32 cellular contexts compared by ENCODE assay signal in genomic region chr20:51893723-51894122, GRCh38.
"Had no signal": no experiment of that assay in that cellular context is flagged by ENCODE, and none has a peak within 500 bp of the region (broad histone marks: within the 10 kb centered on the region; RNA-seq: fewer than 3 reads in every experiment).

No MANE protein-coding gene starts in this region.

- H3K27me3 ChIP-seq: ascending aorta, breast epithelium, cardiac muscle cell, colonic mucosa, esophagus squamous epithelium, gastroesophageal sphincter had no signal

- H3K36me3 Mint-ChIP-seq: activated naive CD4-positive, alpha-beta T cell treated with anti-CD3 and anti-CD28 coated beads, Interleukin-2, amount 10 ng/mL, durations not matched to agents 7 days and 5 days; activated naive CD4-positive, alpha-beta T cell treated with anti-CD3 and anti-CD28 coated beads, Interleukin-2, amount 50 U/mL, for 72 hours; activated naive CD8-positive, alpha-beta T cell treated with anti-CD3 and anti-CD28 coated beads, Interleukin-2, amount 10 ng/mL, durations not matched to agents 7 days and 5 days; brain; WTC11 had no signal

- H3K27ac ChIP-seq: ascending aorta, breast epithelium, cardiac muscle cell, colonic mucosa, epithelial cell of prostate, esophagus squamous epithelium, gastroesophageal sphincter, heart right ventricle had no signal

- H3K9me3 Mint-ChIP-seq: activated CD4-positive, alpha-beta memory T cell treated with anti-CD3 and anti-CD28 coated beads, Interleukin-2, amount 10 ng/mL, durations not matched to agents 7 days and 5 days; activated CD4-positive, alpha-beta T cell treated with anti-CD3 and anti-CD28 coated beads, Interleukin-2, amount 10 ng/mL, durations not matched to agents 7 days and 5 days; activated naive CD4-positive, alpha-beta T cell treated with anti-CD3 and anti-CD28 coated beads, Interleukin-2, amount 10 ng/mL, durations not matched to agents 7 days and 5 days; activated naive CD4-positive, alpha-beta T cell treated with anti-CD3 and anti-CD28 coated beads, Interleukin-2, amount 50 U/mL, for 72 hours; activated naive CD8-positive, alpha-beta T cell treated with anti-CD3 and anti-CD28 coated beads, Interleukin-2, amount 10 ng/mL, durations not matched to agents 7 days and 5 days; activated T-cell treated with anti-CD3 and anti-CD28 coated beads, Interleukin-2, amount 50 U/mL, for 24 hours; activated T-cell treated with anti-CD3 and anti-CD28 coated beads, Interleukin-2, amount 50 U/mL, for 72 hours; brain; T-helper 2 cell treated with Interferon-gamma antibody and Interleukin-4, amounts not matched to agents 5 μg/mL and 100 μg/mL, for 36 hours; WTC11 had no signal

- H3K4me3 Mint-ChIP-seq: activated CD4-positive, alpha-beta memory T cell treated with anti-CD3 and anti-CD28 coated beads, Interleukin-2, amount 10 ng/mL, durations not matched to agents 7 days and 5 days; activated CD4-positive, alpha-beta T cell treated with anti-CD3 and anti-CD28 coated beads, Interleukin-2, amount 10 ng/mL, durations not matched to agents 7 days and 5 days; activated naive CD4-positive, alpha-beta T cell treated with anti-CD3 and anti-CD28 coated beads, Interleukin-2, amount 10 ng/mL, durations not matched to agents 7 days and 5 days; activated naive CD8-positive, alpha-beta T cell treated with anti-CD3 and anti-CD28 coated beads, Interleukin-2, amount 10 ng/mL, durations not matched to agents 7 days and 5 days; activated T-cell treated with anti-CD3 and anti-CD28 coated beads, Interleukin-2, amount 50 U/mL, for 24 hours; activated T-cell treated with anti-CD3 and anti-CD28 coated beads, Interleukin-2, amount 50 U/mL, for 72 hours; brain; T-helper 17 cell; T-helper 2 cell treated with Interferon-gamma antibody and Interleukin-4, amounts not matched to agents 5 μg/mL and 100 μg/mL, for 36 hours; WTC11 had no signal

- H3K4me1 ChIP-seq: ascending aorta, breast epithelium, colonic mucosa, esophagus squamous epithelium, gastroesophageal sphincter, heart right ventricle had no signal

- ATAC-seq: activated naive CD4-positive, alpha-beta T cell treated with anti-CD3 and anti-CD28 coated beads, Interleukin-2, amount 50 U/mL, for 72 hours; activated T-cell treated with anti-CD3 and anti-CD28 coated beads, Interleukin-2, amount 50 U/mL, for 72 hours; gastroesophageal sphincter; heart right ventricle; T-helper 17 cell; WTC11 had no signal

- H3K4me3 ChIP-seq: ascending aorta, breast epithelium, cardiac muscle cell, colonic mucosa, esophagus squamous epithelium, gastroesophageal sphincter, heart right ventricle had no signal

- DNase-seq: activated CD4-positive, alpha-beta memory T cell treated with anti-CD3 and anti-CD28 coated beads, Interleukin-2, amount 10 ng/mL, durations not matched to agents 7 days and 5 days; activated CD4-positive, alpha-beta T cell treated with anti-CD3 and anti-CD28 coated beads for 1 hour; activated CD4-positive, alpha-beta T cell treated with anti-CD3 and anti-CD28 coated beads for 4 hours; activated CD4-positive, alpha-beta T cell treated with anti-CD3 and anti-CD28 coated beads, Interleukin-2, amount 10 ng/mL, durations not matched to agents 7 days and 5 days; activated CD4-positive, alpha-beta T cell treated with anti-CD3 and anti-CD28 coated beads, Interleukin-2, amount 50 U/mL, for 4 hours; activated CD8-positive, alpha-beta memory T cell treated with anti-CD3 and anti-CD28 coated beads, Interleukin-2, amount 50 U/mL, for 48 hours; activated gamma-delta T cell; activated naive CD4-positive, alpha-beta T cell; activated naive CD4-positive, alpha-beta T cell treated with anti-CD3 and anti-CD28 coated beads, Interleukin-2, amount 10 ng/mL, durations not matched to agents 7 days and 5 days; activated naive CD8-positive, alpha-beta T cell treated with anti-CD3 and anti-CD28 coated beads, Interleukin-2, amount 10 ng/mL, durations not matched to agents 7 days and 5 days; activated T-cell treated with anti-CD3 and anti-CD28 coated beads for 4 hours; activated T-cell treated with anti-CD3 and anti-CD28 coated beads, Interleukin-2, amount 50 U/mL, for 24 hours; activated T-cell treated with anti-CD3 and anti-CD28 coated beads, Interleukin-2, amount 50 U/mL, for 72 hours; central memory CD4-positive, alpha-beta T cell; cerebellar nuclear complex; colonic mucosa; effector memory CD4-positive, alpha-beta T cell; esophagus squamous epithelium; foreskin melanocyte; heart right ventricle; T-helper 1 cell; T-helper 17 cell; T1000 had no signal

- H3K36me3 ChIP-seq: ascending aorta, breast epithelium, cardiac muscle cell, colonic mucosa, esophagus squamous epithelium, gastroesophageal sphincter, heart right ventricle had no signal

- H3K9me3 ChIP-seq: ascending aorta, colonic mucosa, esophagus squamous epithelium, gastroesophageal sphincter had no signal

- H3K27me3 Mint-ChIP-seq: activated CD4-positive, alpha-beta memory T cell treated with anti-CD3 and anti-CD28 coated beads, Interleukin-2, amount 10 ng/mL, durations not matched to agents 7 days and 5 days; activated naive CD4-positive, alpha-beta T cell treated with anti-CD3 and anti-CD28 coated beads, Interleukin-2, amount 10 ng/mL, durations not matched to agents 7 days and 5 days had no signal

- H3K4me1 Mint-ChIP-seq: activated CD4-positive, alpha-beta memory T cell treated with anti-CD3 and anti-CD28 coated beads, Interleukin-2, amount 10 ng/mL, durations not matched to agents 7 days and 5 days; activated CD4-positive, alpha-beta T cell treated with anti-CD3 and anti-CD28 coated beads, Interleukin-2, amount 10 ng/mL, durations not matched to agents 7 days and 5 days; activated naive CD4-positive, alpha-beta T cell treated with anti-CD3 and anti-CD28 coated beads, Interleukin-2, amount 10 ng/mL, durations not matched to agents 7 days and 5 days; activated naive CD8-positive, alpha-beta T cell treated with anti-CD3 and anti-CD28 coated beads, Interleukin-2, amount 10 ng/mL, durations not matched to agents 7 days and 5 days; T-helper 17 cell had no signal

- H3K27ac Mint-ChIP-seq: activated CD4-positive, alpha-beta memory T cell treated with anti-CD3 and anti-CD28 coated beads, Interleukin-2, amount 10 ng/mL, durations not matched to agents 7 days and 5 days; activated CD4-positive, alpha-beta T cell treated with anti-CD3 and anti-CD28 coated beads, Interleukin-2, amount 10 ng/mL, durations not matched to agents 7 days and 5 days; activated naive CD4-positive, alpha-beta T cell treated with anti-CD3 and anti-CD28 coated beads, Interleukin-2, amount 10 ng/mL, durations not matched to agents 7 days and 5 days; activated naive CD4-positive, alpha-beta T cell treated with anti-CD3 and anti-CD28 coated beads, Interleukin-2, amount 50 U/mL, for 72 hours; activated naive CD8-positive, alpha-beta T cell treated with anti-CD3 and anti-CD28 coated beads, Interleukin-2, amount 10 ng/mL, durations not matched to agents 7 days and 5 days; activated T-cell treated with anti-CD3 and anti-CD28 coated beads, Interleukin-2, amount 50 U/mL, for 24 hours; activated T-cell treated with anti-CD3 and anti-CD28 coated beads, Interleukin-2, amount 50 U/mL, for 72 hours; brain; T-helper 17 cell; T-helper 2 cell treated with Interferon-gamma antibody and Interleukin-4, amounts not matched to agents 5 μg/mL and 100 μg/mL, for 36 hours; WTC11 had no signal
